8 cellular contexts compared by ENCODE assay signal in the genomic region with DNA sequence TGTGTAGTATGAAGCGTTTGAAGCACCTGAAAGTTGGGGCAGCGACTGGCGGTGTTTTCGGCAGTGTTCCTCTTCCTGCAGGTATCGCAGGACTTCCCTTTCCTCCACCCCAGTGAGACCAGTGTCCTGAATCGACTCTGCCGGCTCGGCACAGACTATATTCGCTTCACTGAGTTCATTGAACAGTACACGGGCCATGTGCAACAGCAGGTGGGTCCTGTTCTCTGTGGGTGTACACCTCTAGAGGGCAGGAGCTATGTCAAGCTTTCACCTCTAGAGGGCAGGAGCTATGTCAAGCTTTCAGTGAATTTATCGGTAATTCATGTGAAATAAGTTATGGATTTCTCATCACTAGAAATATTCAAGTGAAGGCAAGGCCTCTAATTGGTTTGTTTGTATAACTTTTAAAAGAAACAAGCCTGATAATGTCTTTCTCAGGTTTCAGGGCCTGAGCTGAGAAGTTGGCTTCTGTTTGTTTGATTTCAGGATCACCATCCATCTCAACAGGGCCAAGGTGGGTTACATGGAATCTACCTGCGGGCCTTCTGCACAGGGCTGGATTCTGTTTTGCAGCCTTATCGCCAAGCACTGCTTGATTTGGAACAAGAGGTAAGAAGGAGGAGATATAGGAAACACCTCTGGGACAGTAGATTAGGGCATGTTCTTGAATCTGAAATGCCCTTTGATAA. TPM values are rescaled to one million over a fixed set of nuclear protein-coding genes. Genes with fewer than 3 reads are reported as not detected.
A peak's percentile ranks its signal among the peaks of the same experiment; 100 is the strongest.
DNase-seq lines count a peak whose midpoint lies in the region; ATAC-seq, FAIRE-seq and TF ChIP-seq lines count a peak whose summit lies in the region.

No MANE protein-coding gene starts in this region.

- H3K9me3 Mint-ChIP-seq in CD8-positive, alpha-beta memory T cell: peaks cover 0 to 1% (median 0%) of the 10 kb centered on the region in 5 donors

- CTCF ChIA-PET in CD8-positive, alpha-beta memory T cell (lab: Charles Lee): interaction anchor here (1.0 to 1.7 kb wide), 6 partner anchors 11 to 138 kb away, joined by 3 to 7 read pairs (median 4); no protein-coding TSS in a partner anchor

- H3K36me3 ChIP-seq in CD8-positive, alpha-beta memory T cell (ENCODE audit: insufficient read depth, low read length): peaks cover 22% of the 10 kb centered on the region
- no peaks in the 10 kb centered on the region for H3K36me3 ChIP-seq in mucosa of descending colon (ENCODE audit: low read depth)

- H3K4me3 Mint-ChIP-seq in CD8-positive, alpha-beta memory T cell: peak overlapping the region in 1 of 7 donors; percentile 13

- intact Hi-C loops in mucosa of descending colon (cut with DNase I, micrococcal nuclease): no loop called here

- no peak overlapping the region for H3K27ac ChIP-seq in CD8-positive, alpha-beta memory T cell (ENCODE audit: low read depth, low read length)

- ATAC-seq in SK-N-SH treated with all-trans-retinoic acid at 6 μM for 48 hours (peak; percentile 69), mucosa of descending colon (peak; percentile 49)

- peak overlapping the region in 1 of 8 donors; percentile 29 for H3K27ac Mint-ChIP-seq in CD8-positive, alpha-beta memory T cell

- peak; percentile 86 for FAIRE-seq in H54 (lab: Jason Lieb, UNC)

- H3K36me3 Mint-ChIP-seq in CD8-positive, alpha-beta memory T cell: peaks cover 0 to 48% (median 15%) of the 10 kb centered on the region in 3 donors

- no peaks in the 10 kb centered on the region for H3K27me3 Mint-ChIP-seq in CD8-positive, alpha-beta memory T cell

- H3K27me3 ChIP-seq in CD8-positive, alpha-beta memory T cell (ENCODE audit: insufficient read depth, low read length, poor library complexity, severe bottlenecking): no peaks in the 10 kb centered on the region

- TF ChIP-seq CTCF in mucosa of descending colon (IDR thresholded peaks at IDR 0.05): peak; percentile 37

- H3K4me1 ChIP-seq in CD8-positive, alpha-beta memory T cell (ENCODE audit: insufficient read depth, low read length): peaks cover 15% of the 10 kb centered on the region
- H3K4me1 ChIP-seq in mucosa of descending colon (ENCODE audit: low read depth): peaks cover 8% of the 10 kb centered on the region

- H3K9me3 ChIP-seq in CD8-positive, alpha-beta memory T cell (ENCODE audit: low read length): no peaks in the 10 kb centered on the region
- H3K9me3 ChIP-seq in mucosa of descending colon: no peaks in the 10 kb centered on the region

- POLR2A ChIA-PET in CD8-positive, alpha-beta memory T cell (lab: Charles Lee): no interaction called here

- H3K4me1 Mint-ChIP-seq in CD8-positive, alpha-beta memory T cell: peaks cover 27 to 34% (median 32%) of the 10 kb centered on the region in 3 donors

- no peak overlapping the region for H3K4me3 ChIP-seq in CD8-positive, alpha-beta memory T cell (ENCODE audit: low read length)
- no peak overlapping the region for H3K4me3 ChIP-seq in mucosa of descending colon

- peak in 3 of 5 donors; percentile 3 to 52 (median 20) for DNase-seq in CD8-positive, alpha-beta memory T cell
- DNase-seq in H54 (ENCODE audit: insufficient read length, low spot score) (no peak), mucosa of descending colon (peak in 2 of 3 donors; percentile 28 to 40), 8988T (no peak), NCI-H128 (lab: John Stamatoyannopoulos, UW; ENCODE audit: unreplicated experiment) (no peak), anterior cingulate cortex (lab: John Stamatoyannopoulos, UW) (no peak)
- peak; percentile 14 for DNase-seq in central memory CD4-positive, alpha-beta T cell

- TF ChIP-seq POLR2A in H54 (IDR thresholded peaks at IDR 0.05; ENCODE audit: low read depth, low read length): no peak

TF ChIP-seq in SK-N-SH treated with all-trans-retinoic acid at 6 μM for 48 hours, 23 proteins besides CTCF, POLR2A, EP300 and RAD21:
- TF ChIP-seq, protein P1, sequence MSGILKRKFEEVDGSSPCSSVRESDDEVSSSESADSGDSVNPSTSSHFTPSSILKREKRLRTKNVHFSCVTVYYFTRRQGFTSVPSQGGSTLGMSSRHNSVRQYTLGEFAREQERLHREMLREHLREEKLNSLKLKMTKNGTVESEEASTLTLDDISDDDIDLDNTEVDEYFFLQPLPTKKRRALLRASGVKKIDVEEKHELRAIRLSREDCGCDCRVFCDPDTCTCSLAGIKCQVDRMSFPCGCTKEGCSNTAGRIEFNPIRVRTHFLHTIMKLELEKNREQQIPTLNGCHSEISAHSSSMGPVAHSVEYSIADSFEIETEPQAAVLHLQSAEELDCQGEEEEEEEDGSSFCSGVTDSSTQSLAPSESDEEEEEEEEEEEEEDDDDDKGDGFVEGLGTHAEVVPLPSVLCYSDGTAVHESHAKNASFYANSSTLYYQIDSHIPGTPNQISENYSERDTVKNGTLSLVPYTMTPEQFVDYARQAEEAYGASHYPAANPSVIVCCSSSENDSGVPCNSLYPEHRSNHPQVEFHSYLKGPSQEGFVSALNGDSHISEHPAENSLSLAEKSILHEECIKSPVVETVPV (CRISPR knock-in tag; IDR thresholded peaks at IDR 0.05): no peak
- no peak for TF ChIP-seq ZFP30 (CRISPR knock-in tag; IDR thresholded peaks at IDR 0.05)
- no peak for TF ChIP-seq TCF4 (CRISPR knock-in tag; IDR thresholded peaks at IDR 0.05; ENCODE audit: borderline replicate concordance)
TF ChIP-seq in SK-N-SH treated with all-trans-retinoic acid at 6 μM for 48 hours: peak in this region for 0.

RNA-seq across cellular contexts. Expression of gene TUBGCP4, which starts 5.3 kb away (rescaled TPM):
- 10 to 100 TPM; 39.1 to 44.0 TPM for total RNA-seq in CD8-positive, alpha-beta memory T cell
- polyA plus RNA-seq in CD8-positive, alpha-beta memory T cell: 11.3 TPM
- total RNA-seq in mucosa of descending colon: 10 to 100 TPM; 15.9 to 22.7 (median 22.3) TPM

RNA-seq across cellular contexts. Expression of gene ZSCAN29, which starts 5.3 kb away (rescaled TPM):
- 10 to 100 TPM; 25.3 to 26.6 TPM for total RNA-seq in CD8-positive, alpha-beta memory T cell
- 7.5 TPM for polyA plus RNA-seq in CD8-positive, alpha-beta memory T cell
- 10 to 100 TPM; 26.7 to 34.4 (median 29.1) TPM for total RNA-seq in mucosa of descending colon

RNA-seq across cellular contexts. Expression of gene LCMT2, which starts 45.8 kb away (rescaled TPM):
- total RNA-seq in CD8-positive, alpha-beta memory T cell: 10 to 100 TPM; 14.9 to 16.5 TPM
- 4.4 TPM for polyA plus RNA-seq in CD8-positive, alpha-beta memory T cell
- 1 to 10 TPM; 5.0 to 5.4 (median 5.3) TPM for total RNA-seq in mucosa of descending colon

Comparison
In these comparisons a context has a peak if more than half of its experiments do, and no peak if none do; other contexts are left out.
1. DNase-seq: peak in CD8-positive, alpha-beta memory T cell (3 of 5), central memory CD4-positive, alpha-beta T cell (single experiment) and mucosa of descending colon (2 of 3); none in H54 (single experiment), 8988T (single experiment), NCI-H128 (single experiment) and anterior cingulate cortex (0 of 58).